Comparison of ENCODE assay signal across 30 cellular contexts in genomic region chr6:17173071-17173470, GRCh38.
"Had no signal": no experiment of that assay in that cellular context is flagged by ENCODE, and none has a peak within 500 bp of the region (broad histone marks: within the 10 kb centered on the region; RNA-seq: fewer than 3 reads in every experiment).

No MANE protein-coding gene starts in this region.

- ATAC-seq: activated CD8-positive, alpha-beta memory T cell treated with anti-CD3 and anti-CD28 coated beads, Interleukin-2, amount 10 ng/mL, durations not matched to agents 7 days and 5 days; body of pancreas; Panc1 had no signal

- H3K27me3 ChIP-seq: body of pancreas, breast epithelium, SJCRH30 had no signal

- H3K27ac ChIP-seq: body of pancreas, breast epithelium, SJCRH30, SK-N-MC, WERI-Rb-1 had no signal

- H3K36me3 Mint-ChIP-seq: activated CD8-positive, alpha-beta memory T cell treated with anti-CD3 and anti-CD28 coated beads, Interleukin-2, amount 10 ng/mL, durations not matched to agents 7 days and 5 days; activated naive CD8-positive, alpha-beta T cell treated with anti-CD3 and anti-CD28 coated beads for 36 hours had no signal

- H3K36me3 ChIP-seq: breast epithelium, SJCRH30, WERI-Rb-1 had no signal

- DNase-seq: activated CD4-positive, alpha-beta memory T cell treated with anti-CD3 and anti-CD28 coated beads, Interleukin-2, amount 10 ng/mL, durations not matched to agents 7 days and 5 days; activated CD4-positive, alpha-beta T cell treated with anti-CD3 and anti-CD28 coated beads for 1 hour; activated CD4-positive, alpha-beta T cell treated with anti-CD3 and anti-CD28 coated beads for 48 hours; activated CD4-positive, CD25-positive, alpha-beta regulatory T cell; activated CD8-positive, alpha-beta memory T cell treated with anti-CD3 and anti-CD28 coated beads for 24 hours; activated CD8-positive, alpha-beta memory T cell treated with anti-CD3 and anti-CD28 coated beads, Interleukin-2, amount 10 ng/mL, durations not matched to agents 7 days and 5 days; activated CD8-positive, alpha-beta memory T cell treated with anti-CD3 and anti-CD28 coated beads, Interleukin-2, amount 50 U/mL, for 48 hours; activated effector memory CD4-positive, alpha-beta T cell treated with Interleukin-2 at 50 U/mL for 16 hours; activated naive CD4-positive, alpha-beta T cell treated with anti-CD3 and anti-CD28 coated beads, Interleukin-2, amount 50 U/mL, for 16 hours; activated naive CD8-positive, alpha-beta T cell treated with anti-CD3 and anti-CD28 coated beads for 36 hours; activated T-cell treated with anti-CD3 and anti-CD28 coated beads, Interleukin-2, amount 50 U/mL, for 48 hours; amygdala; body of pancreas; Karpas-422; NCI-H1105; NCI-H1417 treated with DMSO at 0.1 percent for 48 hours; NCI-H187 treated with DMSO at 0.1 percent for 48 hours; NCI-H2081; NCI-H2171 treated with DMSO at 0.1 percent for 48 hours; NCI-H226; NCI-H446 treated with DMSO at 0.1 percent for 48 hours; NCI-H524; NCI-H69; SHP77; SJCRH30; T1000; WERI-Rb-1 had no signal

- H3K9me3 ChIP-seq: body of pancreas, breast epithelium, SJCRH30 had no signal

- H3K4me1 ChIP-seq: body of pancreas, breast epithelium, SJCRH30 had no signal

- H3K27ac Mint-ChIP-seq: activated CD4-positive, alpha-beta memory T cell treated with anti-CD3 and anti-CD28 coated beads, Interleukin-2, amount 10 ng/mL, durations not matched to agents 7 days and 5 days; activated CD8-positive, alpha-beta memory T cell treated with anti-CD3 and anti-CD28 coated beads, Interleukin-2, amount 10 ng/mL, durations not matched to agents 7 days and 5 days; activated naive CD8-positive, alpha-beta T cell treated with anti-CD3 and anti-CD28 coated beads for 36 hours had no signal

- H3K9me3 Mint-ChIP-seq: activated CD4-positive, alpha-beta memory T cell treated with anti-CD3 and anti-CD28 coated beads, Interleukin-2, amount 10 ng/mL, durations not matched to agents 7 days and 5 days; activated naive CD8-positive, alpha-beta T cell treated with anti-CD3 and anti-CD28 coated beads for 36 hours had no signal

- H3K27me3 Mint-ChIP-seq: activated CD4-positive, alpha-beta memory T cell treated with anti-CD3 and anti-CD28 coated beads, Interleukin-2, amount 10 ng/mL, durations not matched to agents 7 days and 5 days; activated CD8-positive, alpha-beta memory T cell treated with anti-CD3 and anti-CD28 coated beads, Interleukin-2, amount 10 ng/mL, durations not matched to agents 7 days and 5 days had no signal

- H3K4me3 Mint-ChIP-seq: activated CD4-positive, alpha-beta memory T cell treated with anti-CD3 and anti-CD28 coated beads, Interleukin-2, amount 10 ng/mL, durations not matched to agents 7 days and 5 days; activated CD8-positive, alpha-beta memory T cell treated with anti-CD3 and anti-CD28 coated beads, Interleukin-2, amount 10 ng/mL, durations not matched to agents 7 days and 5 days; activated naive CD8-positive, alpha-beta T cell treated with anti-CD3 and anti-CD28 coated beads for 36 hours had no signal

- H3K4me3 ChIP-seq: body of pancreas, breast epithelium, SJCRH30, SK-N-MC had no signal

- H3K4me1 Mint-ChIP-seq: activated CD4-positive, alpha-beta memory T cell treated with anti-CD3 and anti-CD28 coated beads, Interleukin-2, amount 10 ng/mL, durations not matched to agents 7 days and 5 days; activated CD8-positive, alpha-beta memory T cell treated with anti-CD3 and anti-CD28 coated beads, Interleukin-2, amount 10 ng/mL, durations not matched to agents 7 days and 5 days; activated naive CD8-positive, alpha-beta T cell treated with anti-CD3 and anti-CD28 coated beads for 36 hours had no signal
